Comparison of ENCODE assay signal across 2 cellular contexts in genomic region chr3:183446838-183447205, GRCh38.
TF ChIP-seq lines count a peak whose summit lies in the region.

No MANE protein-coding gene starts in this region.

TF ChIP-seq in HCT116, 20 proteins besides CTCF, POLR2A, EP300 and RAD21 (continued from another document):
- TF ChIP-seq REST (IDR thresholded peaks at IDR 0.05; ENCODE audit: low read depth) (no peak), JUND (IDR thresholded peaks at IDR 0.05) (no peak), ZFX (IDR thresholded peaks at IDR 0.05) (no peak), SP1 (IDR thresholded peaks at IDR 0.05; ENCODE audit: low read depth) (no peak), EZH2phosphoT487 (IDR thresholded peaks at IDR 0.05; ENCODE audit: borderline replicate concordance) (no peak), YY1 (IDR thresholded peaks at IDR 0.05; ENCODE audit: extremely low read depth, insufficient replicate concordance, low read depth, low read length) (no peak), ZBTB33 (IDR thresholded peaks at IDR 0.05; ENCODE audit: extremely low read depth, insufficient replicate concordance, low read length) (no peak), CBX3 (IDR thresholded peaks at IDR 0.05; ENCODE audit: low read depth) (no peak), FOSL1 (IDR thresholded peaks at IDR 0.05; ENCODE audit: low read depth) (no peak), EGR1 (IDR thresholded peaks at IDR 0.05; ENCODE audit: low read depth) (no peak), TCF7L2 (IDR thresholded peaks at IDR 0.05; ENCODE audit: borderline replicate concordance, extremely low read depth, insufficient read depth, insufficient read length) (no peak), SIN3A (IDR thresholded peaks at IDR 0.05; ENCODE audit: low read depth) (no peak), POLR2AphosphoS5 (IDR thresholded peaks at IDR 0.05; ENCODE audit: low read depth, low read length) (no peak), CEBPB (IDR thresholded peaks at IDR 0.05; ENCODE audit: low read depth) (no peak)
TF ChIP-seq in HCT116: peak in this region for 0.

TF ChIP-seq in WTC11, 78 proteins besides CTCF, POLR2A, EP300 and RAD21 (continued from another document):
- TF ChIP-seq PREB (CRISPR knock-in tag; IDR thresholded peaks at IDR 0.05; ENCODE audit: borderline replicate concordance) (no peak), ZMAT4 (CRISPR knock-in tag; IDR thresholded peaks at IDR 0.05) (no peak), TCF7 (CRISPR knock-in tag; IDR thresholded peaks at IDR 0.05; ENCODE audit: low read depth) (no peak), ESRRA (CRISPR knock-in tag; IDR thresholded peaks at IDR 0.05; ENCODE audit: borderline replicate concordance) (no peak), MAX (CRISPR knock-in tag; IDR thresholded peaks at IDR 0.05) (no peak), SMAD4 (CRISPR knock-in tag; IDR thresholded peaks at IDR 0.05) (no peak), ZNF671 (CRISPR knock-in tag; IDR thresholded peaks at IDR 0.05) (no peak)
